16 cellular contexts compared by ENCODE assay signal in the genomic region with DNA sequence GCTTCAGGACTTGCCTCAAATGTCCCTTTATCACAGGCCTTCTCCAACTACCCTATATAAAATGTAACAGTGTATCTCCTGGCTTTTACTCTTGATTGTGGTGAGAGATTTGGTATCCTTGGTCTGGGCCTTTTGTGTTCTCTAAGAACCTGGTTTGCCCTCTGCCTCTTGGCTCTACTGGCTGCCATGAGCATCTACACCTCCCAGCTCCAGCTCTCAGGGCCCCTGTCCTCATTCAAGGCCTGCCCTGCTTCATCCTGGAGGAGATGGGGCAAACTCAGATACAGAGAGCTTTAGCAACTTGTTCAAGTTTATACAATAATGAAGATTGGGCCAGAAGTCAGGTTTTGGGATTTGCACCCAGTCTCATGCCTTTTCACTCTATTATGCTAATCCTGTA. TPM values are rescaled to one million over a fixed set of nuclear protein-coding genes. Genes with fewer than 3 reads are reported as not detected.
A peak's percentile ranks its signal among the peaks of the same experiment; 100 is the strongest.
DNase-seq lines count a peak whose midpoint lies in the region; ATAC-seq and TF ChIP-seq lines count a peak whose summit lies in the region.
"Had no signal": no experiment of that assay in that cellular context is flagged by ENCODE, and none has a peak within 500 bp of the region (broad histone marks: within the 10 kb centered on the region; RNA-seq: fewer than 3 reads in every experiment).

No MANE protein-coding gene starts in this region.

- H3K27ac ChIP-seq in GM23338 (ENCODE audit: low read depth) (no peak overlapping the region), skin epidermis (peak overlapping the region in 17 of 21 experiments; percentile 46 to 89 (median 65))

- no peaks in the 10 kb centered on the region for H3K27me3 Mint-ChIP-seq in activated CD4-positive, alpha-beta memory T cell treated with anti-CD3 and anti-CD28 coated beads for 36 hours
- no peaks in the 10 kb centered on the region for H3K27me3 Mint-ChIP-seq in activated CD4-positive, alpha-beta memory T cell treated with anti-CD3 and anti-CD28 coated beads, Interleukin-2, amount 10 ng/mL, durations not matched to agents 7 days and 5 days
- H3K27me3 Mint-ChIP-seq in GM23338 (ENCODE audit: insufficient read depth, low read depth, poor library complexity) = peaks cover 3% of the 10 kb centered on the region
- no peaks in the 10 kb centered on the region for H3K27me3 Mint-ChIP-seq in WTC11 (ENCODE audit: low read depth)
- H3K27me3 Mint-ChIP-seq: type B pancreatic cell had no signal

- H3K36me3 Mint-ChIP-seq in activated CD4-positive, alpha-beta memory T cell treated with anti-CD3 and anti-CD28 coated beads for 36 hours = no peaks in the 10 kb centered on the region
- no peaks in the 10 kb centered on the region for H3K36me3 Mint-ChIP-seq in activated CD4-positive, alpha-beta memory T cell treated with anti-CD3 and anti-CD28 coated beads, Interleukin-2, amount 10 ng/mL, durations not matched to agents 7 days and 5 days (ENCODE audit: low read depth)
- no peaks in the 10 kb centered on the region; the same call in 1 of the 3 replicates for H3K36me3 Mint-ChIP-seq in GM23338 (ENCODE audit: low read depth)
- H3K36me3 Mint-ChIP-seq in WTC11 = no peaks in the 10 kb centered on the region
- H3K36me3 Mint-ChIP-seq: type B pancreatic cell had no signal

- no peaks in the 10 kb centered on the region for H3K27me3 ChIP-seq in GM23338 (ENCODE audit: insufficient read depth)

- CTCF ChIA-PET in activated CD4-positive, alpha-beta memory T cell treated with anti-CD3 and anti-CD28 coated beads for 36 hours (lab: Charles Lee) = interaction anchor here (0.6 to 3.7 kb wide), 5 partner anchors 13 to 488 kb away, joined by 4 to 31 read pairs (median 13); no protein-coding TSS in a partner anchor
- CTCF ChIA-PET in activated CD4-positive, alpha-beta memory T cell treated with anti-CD3 and anti-CD28 coated beads, Interleukin-2, amount 10 ng/mL, durations not matched to agents 7 days and 5 days (lab: Charles Lee) = interaction anchor here (1.0 to 2.8 kb wide), 5 partner anchors 13 to 501 kb away, joined by 4 to 17 read pairs (median 6); no protein-coding TSS in a partner anchor
- CTCF ChIA-PET in WTC11 (lab: Charles Lee) = interaction anchor here (1.2 to 2.1 kb wide), 3 partner anchors 13 to 488 kb away, joined by 3 to 11 read pairs (median 9); no protein-coding TSS in a partner anchor

- intact Hi-C loops in activated CD4-positive, alpha-beta memory T cell treated with anti-CD3 and anti-CD28 coated beads for 36 hours (cut with micrococcal nuclease) = no loop called here

- peak overlapping the region; percentile 12; the same call in 1 of the 2 replicates for H2AFZ ChIP-seq in GM23338

- peaks cover 26% of the 10 kb centered on the region for H3K9me2 ChIP-seq in GM23338 (ENCODE audit: insufficient read depth)

- peaks cover 12% of the 10 kb centered on the region; the same call in 1 of the 2 replicates for H3K4me1 ChIP-seq in GM23338 (ENCODE audit: insufficient read depth)

- no peak overlapping the region for H3K4me3 Mint-ChIP-seq in activated CD4-positive, alpha-beta memory T cell treated with anti-CD3 and anti-CD28 coated beads for 36 hours
- H3K4me3 Mint-ChIP-seq in activated CD4-positive, alpha-beta memory T cell treated with anti-CD3 and anti-CD28 coated beads, Interleukin-2, amount 10 ng/mL, durations not matched to agents 7 days and 5 days = no peak overlapping the region
- no peak overlapping the region for H3K4me3 Mint-ChIP-seq in GM23338
- H3K4me3 Mint-ChIP-seq in WTC11 = no peak overlapping the region
- H3K4me3 Mint-ChIP-seq: type B pancreatic cell had no signal

- ATAC-seq in GM23338 (no peak), WTC11 (no peak), GM19395 (IDR thresholded peaks at IDR 0.05; ENCODE audit: unreplicated experiment) (no peak)

- H3K79me2 ChIP-seq in GM23338 (replicated peaks; ENCODE audit: insufficient read depth) = no peaks in the 10 kb centered on the region

- H3K4me2 ChIP-seq in GM23338 = no peak overlapping the region

- no peaks in the 10 kb centered on the region for H3K9me3 Mint-ChIP-seq in activated CD4-positive, alpha-beta memory T cell treated with anti-CD3 and anti-CD28 coated beads for 36 hours
- H3K9me3 Mint-ChIP-seq in activated CD4-positive, alpha-beta memory T cell treated with anti-CD3 and anti-CD28 coated beads, Interleukin-2, amount 10 ng/mL, durations not matched to agents 7 days and 5 days = no peaks in the 10 kb centered on the region
- no peaks in the 10 kb centered on the region for H3K9me3 Mint-ChIP-seq in GM23338
- H3K9me3 Mint-ChIP-seq in WTC11 = peaks cover 12% of the 10 kb centered on the region
- H3K9me3 Mint-ChIP-seq: type B pancreatic cell had no signal

- peak overlapping the region; percentile 76 for H3K27ac Mint-ChIP-seq in activated CD4-positive, alpha-beta memory T cell treated with anti-CD3 and anti-CD28 coated beads for 36 hours
- H3K27ac Mint-ChIP-seq in activated CD4-positive, alpha-beta memory T cell treated with anti-CD3 and anti-CD28 coated beads, Interleukin-2, amount 10 ng/mL, durations not matched to agents 7 days and 5 days = no peak overlapping the region
- H3K27ac Mint-ChIP-seq in GM23338 (no peak overlapping the region), WTC11 (no peak overlapping the region; the same call in 1 of the 2 replicates)
- H3K27ac Mint-ChIP-seq: stimulated activated naive CD8-positive, alpha-beta T cell treated with anti-CD3 and anti-CD28 coated beads, Interleukin-15, amount 100 ng/mL, for 72 hours; type B pancreatic cell had no signal

- no peak for DNase-seq in activated CD4-positive, alpha-beta memory T cell treated with anti-CD3 and anti-CD28 coated beads for 36 hours
- DNase-seq in activated CD4-positive, alpha-beta memory T cell treated with anti-CD3 and anti-CD28 coated beads, Interleukin-2, amount 10 ng/mL, durations not matched to agents 7 days and 5 days = no peak
- DNase-seq in GM23338 (ENCODE audit: low spot score) (no peak), WTC11 (ENCODE audit: low spot score) (no peak), SIG-M5 (lab: John Stamatoyannopoulos, UW) (no peak)
- no peak for DNase-seq in activated CD4-positive, CD25-positive, alpha-beta regulatory T cell treated with anti-CD3 and anti-CD28 coated beads, Interleukin-2, amount 50 U/mL, for 72 hours
- DNase-seq: central memory CD4-positive, alpha-beta T cell; glutamatergic neuron; NCI-H1436; NCI-H748 treated with DMSO at 0.1 percent for 48 hours; right cardiac atrium; SW 1271 had no signal

- no peaks in the 10 kb centered on the region for H3K36me3 ChIP-seq in GM23338 (ENCODE audit: insufficient read depth)

- H3K4me3 ChIP-seq in GM23338 (no peak overlapping the region), skin epidermis (no peak overlapping the region)

- H3K4me1 Mint-ChIP-seq in activated CD4-positive, alpha-beta memory T cell treated with anti-CD3 and anti-CD28 coated beads for 36 hours (ENCODE audit: low read depth) = peaks cover 13% of the 10 kb centered on the region
- H3K4me1 Mint-ChIP-seq in activated CD4-positive, alpha-beta memory T cell treated with anti-CD3 and anti-CD28 coated beads, Interleukin-2, amount 10 ng/mL, durations not matched to agents 7 days and 5 days = no peaks in the 10 kb centered on the region
- H3K4me1 Mint-ChIP-seq in GM23338 = peaks cover 18% of the 10 kb centered on the region
- H3K4me1 Mint-ChIP-seq in WTC11 = no peaks in the 10 kb centered on the region; the same call in 1 of the 2 replicates

- POLR2A ChIA-PET in activated CD4-positive, alpha-beta memory T cell treated with anti-CD3 and anti-CD28 coated beads for 36 hours (lab: Charles Lee) = interaction anchor here (1.0 to 3.0 kb wide), 4 partner anchors 13 to 71 kb away, joined by 3 to 33 read pairs (median 11); no protein-coding TSS in a partner anchor
- POLR2A ChIA-PET in activated CD4-positive, alpha-beta memory T cell treated with anti-CD3 and anti-CD28 coated beads, Interleukin-2, amount 10 ng/mL, durations not matched to agents 7 days and 5 days (lab: Charles Lee) = interaction anchor here (0.7 to 2.2 kb wide), 5 partner anchors 12 to 688 kb away, joined by 3 to 9 read pairs (median 4); a partner anchor contains a TSS
- POLR2A ChIA-PET in WTC11 (lab: Charles Lee) = no interaction called here

- no peaks in the 10 kb centered on the region for H3F3A ChIP-seq in GM23338 (replicated peaks; ENCODE audit: low read depth)

- no peaks in the 10 kb centered on the region for H4K20me1 ChIP-seq in GM23338 (replicated peaks; ENCODE audit: insufficient read depth)

- TF ChIP-seq CTCF in GM23338 (conservative IDR thresholded peaks at IDR 0.05; ENCODE audit: low read depth in 2 of 2) (no peak), WTC11 (IDR thresholded peaks at IDR 0.05) (no peak)

TF ChIP-seq in GM23338, 12 proteins besides CTCF, POLR2A, EP300 and RAD21 (continues in another document):
- TF ChIP-seq, protein P1, sequence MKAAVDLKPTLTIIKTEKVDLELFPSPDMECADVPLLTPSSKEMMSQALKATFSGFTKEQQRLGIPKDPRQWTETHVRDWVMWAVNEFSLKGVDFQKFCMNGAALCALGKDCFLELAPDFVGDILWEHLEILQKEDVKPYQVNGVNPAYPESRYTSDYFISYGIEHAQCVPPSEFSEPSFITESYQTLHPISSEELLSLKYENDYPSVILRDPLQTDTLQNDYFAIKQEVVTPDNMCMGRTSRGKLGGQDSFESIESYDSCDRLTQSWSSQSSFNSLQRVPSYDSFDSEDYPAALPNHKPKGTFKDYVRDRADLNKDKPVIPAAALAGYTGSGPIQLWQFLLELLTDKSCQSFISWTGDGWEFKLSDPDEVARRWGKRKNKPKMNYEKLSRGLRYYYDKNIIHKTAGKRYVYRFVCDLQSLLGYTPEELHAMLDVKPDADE (IDR thresholded peaks at IDR 0.05) = no peak
- no peak for TF ChIP-seq JUNB (IDR thresholded peaks at IDR 0.05; ENCODE audit: unreplicated experiment)

TF ChIP-seq in WTC11, 78 proteins besides CTCF, POLR2A, EP300 and RAD21:
- TF ChIP-seq, protein P2, sequence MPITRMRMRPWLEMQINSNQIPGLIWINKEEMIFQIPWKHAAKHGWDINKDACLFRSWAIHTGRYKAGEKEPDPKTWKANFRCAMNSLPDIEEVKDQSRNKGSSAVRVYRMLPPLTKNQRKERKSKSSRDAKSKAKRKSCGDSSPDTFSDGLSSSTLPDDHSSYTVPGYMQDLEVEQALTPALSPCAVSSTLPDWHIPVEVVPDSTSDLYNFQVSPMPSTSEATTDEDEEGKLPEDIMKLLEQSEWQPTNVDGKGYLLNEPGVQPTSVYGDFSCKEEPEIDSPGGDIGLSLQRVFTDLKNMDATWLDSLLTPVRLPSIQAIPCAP (CRISPR knock-in tag; IDR thresholded peaks at IDR 0.05) = no peak
- TF ChIP-seq SP1 (CRISPR knock-in tag; conservative IDR thresholded peaks at IDR 0.05) = no peak
- TF ChIP-seq, protein P3, sequence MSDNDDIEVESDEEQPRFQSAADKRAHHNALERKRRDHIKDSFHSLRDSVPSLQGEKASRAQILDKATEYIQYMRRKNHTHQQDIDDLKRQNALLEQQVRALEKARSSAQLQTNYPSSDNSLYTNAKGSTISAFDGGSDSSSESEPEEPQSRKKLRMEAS (CRISPR knock-in tag; IDR thresholded peaks at IDR 0.05) = 0 out of 2 replicates have a peak, but pooled peaks have one; percentile 10

RNA-seq across cellular contexts. Expression of a gene that starts 45.0 kb away (rescaled TPM):
- under 1 TPM; 0.43 to 0.68 TPM for total RNA-seq in activated CD4-positive, alpha-beta memory T cell treated with anti-CD3 and anti-CD28 coated beads for 36 hours
- total RNA-seq in activated CD4-positive, alpha-beta memory T cell treated with anti-CD3 and anti-CD28 coated beads, Interleukin-2, amount 10 ng/mL, durations not matched to agents 7 days and 5 days = not detected
- total RNA-seq in GM23338 (2014; rRNA removed; shearing (Covaris generic)) = 13.2 and 16.5 TPM in 2 replicates
- polyA plus RNA-seq in GM23338 (2016; fragmentation: Nextera tagmentation; extraction: Ambion mirVana) = 12.1 and 13.2 TPM in 2 replicates
- total RNA-seq in WTC11 (2021) = 13.6 to 19.9 TPM (median 19.5 TPM) in 3 replicates
